Comparison of ENCODE assay signal across 1 cellular context in genomic region chr11:62591448-62592215, GRCh38.
TF ChIP-seq lines count a peak whose summit lies in the region.

A gene with protein sequence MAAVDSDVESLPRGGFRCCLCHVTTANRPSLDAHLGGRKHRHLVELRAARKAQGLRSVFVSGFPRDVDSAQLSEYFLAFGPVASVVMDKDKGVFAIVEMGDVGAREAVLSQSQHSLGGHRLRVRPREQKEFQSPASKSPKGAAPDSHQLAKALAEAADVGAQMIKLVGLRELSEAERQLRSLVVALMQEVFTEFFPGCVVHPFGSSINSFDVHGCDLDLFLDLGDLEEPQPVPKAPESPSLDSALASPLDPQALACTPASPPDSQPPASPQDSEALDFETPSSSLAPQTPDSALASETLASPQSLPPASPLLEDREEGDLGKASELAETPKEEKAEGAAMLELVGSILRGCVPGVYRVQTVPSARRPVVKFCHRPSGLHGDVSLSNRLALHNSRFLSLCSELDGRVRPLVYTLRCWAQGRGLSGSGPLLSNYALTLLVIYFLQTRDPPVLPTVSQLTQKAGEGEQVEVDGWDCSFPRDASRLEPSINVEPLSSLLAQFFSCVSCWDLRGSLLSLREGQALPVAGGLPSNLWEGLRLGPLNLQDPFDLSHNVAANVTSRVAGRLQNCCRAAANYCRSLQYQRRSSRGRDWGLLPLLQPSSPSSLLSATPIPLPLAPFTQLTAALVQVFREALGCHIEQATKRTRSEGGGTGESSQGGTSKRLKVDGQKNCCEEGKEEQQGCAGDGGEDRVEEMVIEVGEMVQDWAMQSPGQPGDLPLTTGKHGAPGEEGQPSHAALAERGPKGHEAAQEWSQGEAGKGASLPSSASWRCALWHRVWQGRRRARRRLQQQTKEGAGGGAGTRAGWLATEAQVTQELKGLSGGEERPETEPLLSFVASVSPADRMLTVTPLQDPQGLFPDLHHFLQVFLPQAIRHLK (minus strand): TSS chr11:62591523. CDS start chr11:62591485, 38 bp downstream.

TF ChIP-seq in K562, 482 proteins besides CTCF, POLR2A, EP300 and RAD21 (continued from another document and continues in another):
- no peak for TF ChIP-seq SNAPC5 (CRISPR knock-in tag; IDR thresholded peaks at IDR 0.05)
- TF ChIP-seq EZH2 (IDR thresholded peaks at IDR 0.05; ENCODE audit: borderline replicate concordance, low read depth, low read length): no peak
- no peak for TF ChIP-seq HBP1 (CRISPR knock-in tag; IDR thresholded peaks at IDR 0.05)
- no peak for TF ChIP-seq DACH1 (IDR thresholded peaks at IDR 0.05; ENCODE audit: partially characterized antibody)
- TF ChIP-seq NFE2L1 (tag; IDR thresholded peaks at IDR 0.05; ENCODE audit: borderline replicate concordance, low read depth): no peak
- TF ChIP-seq ZNF644 (tag; IDR thresholded peaks at IDR 0.05; ENCODE audit: low read depth): no peak; the same call in 1 of the 2 replicates
- TF ChIP-seq CHD7 (IDR thresholded peaks at IDR 0.05; ENCODE audit: low read depth, low read length): no peak
- no peak for TF ChIP-seq DMBX1 (CRISPR knock-in tag; IDR thresholded peaks at IDR 0.05; ENCODE audit: borderline replicate concordance)
- TF ChIP-seq POLR2H (tag; IDR thresholded peaks at IDR 0.05; ENCODE audit: low read depth): peak; percentile 90
- TF ChIP-seq NR2C1 (IDR thresholded peaks at IDR 0.05): peak; percentile 82
- TF ChIP-seq NR2C1 (tag; IDR thresholded peaks at IDR 0.05): peak; percentile 83
- no peak for TF ChIP-seq MEF2A (IDR thresholded peaks at IDR 0.05; ENCODE audit: control insufficient read depth, low read depth, low read length)
- no peak for TF ChIP-seq ZNF436 (CRISPR knock-in tag; IDR thresholded peaks at IDR 0.05)
- TF ChIP-seq ZSCAN32 (CRISPR knock-in tag; IDR thresholded peaks at IDR 0.05): no peak
- peak; percentile 95 for TF ChIP-seq CREB1 (IDR thresholded peaks at IDR 0.05)
- TF ChIP-seq CREB1 (CRISPR knock-in tag; IDR thresholded peaks at IDR 0.05): peak; percentile 97
- no peak for TF ChIP-seq ZNF274 (IDR thresholded peaks at IDR 0.05; ENCODE audit: borderline replicate concordance, low read depth, low read length)
- TF ChIP-seq, protein P1, sequence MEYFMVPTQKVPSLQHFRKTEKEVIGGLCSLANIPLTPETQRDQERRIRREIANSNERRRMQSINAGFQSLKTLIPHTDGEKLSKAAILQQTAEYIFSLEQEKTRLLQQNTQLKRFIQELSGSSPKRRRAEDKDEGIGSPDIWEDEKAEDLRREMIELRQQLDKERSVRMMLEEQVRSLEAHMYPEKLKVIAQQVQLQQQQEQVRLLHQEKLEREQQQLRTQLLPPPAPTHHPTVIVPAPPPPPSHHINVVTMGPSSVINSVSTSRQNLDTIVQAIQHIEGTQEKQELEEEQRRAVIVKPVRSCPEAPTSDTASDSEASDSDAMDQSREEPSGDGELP (CRISPR knock-in tag; IDR thresholded peaks at IDR 0.05; ENCODE audit: borderline replicate concordance): peak; percentile 90
- TF ChIP-seq TGIF2 (CRISPR knock-in tag; IDR thresholded peaks at IDR 0.05): no peak
- peak; percentile 97 for TF ChIP-seq SUPT5H (IDR thresholded peaks at IDR 0.05)
- no peak for TF ChIP-seq ZNF695 (CRISPR knock-in tag; IDR thresholded peaks at IDR 0.05)
- peak; percentile 97 for TF ChIP-seq EP400 (IDR thresholded peaks at IDR 0.05)
- peak; percentile 10; the same call in 1 of the 2 replicates for TF ChIP-seq CBX5 (IDR thresholded peaks at IDR 0.05; ENCODE audit: borderline replicate concordance, low read depth)
- peak in 1 of 2 experiments; percentile 81; a peak in 2 of 4 replicates for TF ChIP-seq RCOR1 (IDR thresholded peaks at IDR 0.05; ENCODE audit: borderline replicate concordance in 1 of 2, low read depth in 2 of 2, low read length in 2 of 2)
- no peak for TF ChIP-seq MEF2D (tag; conservative IDR thresholded peaks at IDR 0.05; ENCODE audit: low read depth)
- no peak for TF ChIP-seq ZNF764 (CRISPR knock-in tag; IDR thresholded peaks at IDR 0.05; ENCODE audit: low read depth)
- TF ChIP-seq, protein P2, sequence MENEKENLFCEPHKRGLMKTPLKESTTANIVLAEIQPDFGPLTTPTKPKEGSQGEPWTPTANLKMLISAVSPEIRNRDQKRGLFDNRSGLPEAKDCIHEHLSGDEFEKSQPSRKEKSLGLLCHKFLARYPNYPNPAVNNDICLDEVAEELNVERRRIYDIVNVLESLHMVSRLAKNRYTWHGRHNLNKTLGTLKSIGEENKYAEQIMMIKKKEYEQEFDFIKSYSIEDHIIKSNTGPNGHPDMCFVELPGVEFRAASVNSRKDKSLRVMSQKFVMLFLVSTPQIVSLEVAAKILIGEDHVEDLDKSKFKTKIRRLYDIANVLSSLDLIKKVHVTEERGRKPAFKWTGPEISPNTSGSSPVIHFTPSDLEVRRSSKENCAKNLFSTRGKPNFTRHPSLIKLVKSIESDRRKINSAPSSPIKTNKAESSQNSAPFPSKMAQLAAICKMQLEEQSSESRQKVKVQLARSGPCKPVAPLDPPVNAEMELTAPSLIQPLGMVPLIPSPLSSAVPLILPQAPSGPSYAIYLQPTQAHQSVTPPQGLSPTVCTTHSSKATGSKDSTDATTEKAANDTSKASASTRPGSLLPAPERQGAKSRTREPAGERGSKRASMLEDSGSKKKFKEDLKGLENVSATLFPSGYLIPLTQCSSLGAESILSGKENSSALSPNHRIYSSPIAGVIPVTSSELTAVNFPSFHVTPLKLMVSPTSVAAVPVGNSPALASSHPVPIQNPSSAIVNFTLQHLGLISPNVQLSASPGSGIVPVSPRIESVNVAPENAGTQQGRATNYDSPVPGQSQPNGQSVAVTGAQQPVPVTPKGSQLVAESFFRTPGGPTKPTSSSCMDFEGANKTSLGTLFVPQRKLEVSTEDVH (IDR thresholded peaks at IDR 0.05; ENCODE audit: low read depth, partially characterized antibody): peak; percentile 97
- TF ChIP-seq ATF6 (CRISPR knock-in tag; IDR thresholded peaks at IDR 0.05): no peak
- peak; percentile 82 for TF ChIP-seq ZBTB33 (CRISPR knock-in tag; IDR thresholded peaks at IDR 0.05)
- peak; percentile 62; the same call in 1 of the 2 replicates for TF ChIP-seq ATF3 (IDR thresholded peaks at IDR 0.05)
- TF ChIP-seq ATF3 (CRISPR knock-in tag; conservative IDR thresholded peaks at IDR 0.05): peak; percentile 76; the same call in 1 of the 2 replicates
- TF ChIP-seq PHB (CRISPR knock-in tag; IDR thresholded peaks at IDR 0.05): no peak
- no peak for TF ChIP-seq FOXA1 (IDR thresholded peaks at IDR 0.05; ENCODE audit: borderline replicate concordance)
- peak; percentile 19; the same call in 1 of the 2 replicates for TF ChIP-seq OTX1 (CRISPR knock-in tag; IDR thresholded peaks at IDR 0.05)
